In the genomic region with DNA sequence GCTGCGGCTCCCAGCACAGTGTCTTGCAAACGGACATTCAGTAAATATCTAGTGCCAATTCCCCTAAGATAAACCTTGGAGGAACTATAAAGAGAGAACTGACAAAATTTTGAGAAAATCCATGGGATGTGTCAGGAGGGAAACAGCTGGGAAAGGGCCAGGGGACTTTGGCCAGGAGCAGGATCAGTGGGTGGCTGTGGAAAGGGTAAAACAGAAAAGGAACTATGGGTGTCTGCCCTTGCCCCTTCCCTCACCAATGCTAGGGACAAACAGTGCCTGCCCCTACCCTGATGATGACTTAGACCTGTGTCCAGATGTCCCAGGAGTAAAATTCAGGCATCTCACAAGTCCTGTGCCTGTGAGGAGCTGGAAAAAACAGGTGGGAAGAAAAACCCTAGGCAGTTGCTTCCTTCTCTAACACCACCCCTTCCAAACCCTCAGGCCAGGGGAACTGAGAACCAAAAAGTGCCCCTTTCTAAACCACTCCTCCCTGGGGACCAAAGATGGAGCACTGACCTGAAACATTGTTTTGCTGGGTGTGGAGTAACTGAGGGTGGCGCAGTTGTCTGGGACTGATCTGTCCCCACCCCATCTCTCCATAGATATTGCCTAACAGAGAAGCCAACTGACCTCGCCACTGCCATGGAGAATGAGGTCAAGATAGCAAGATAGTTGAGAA, we compare ENCODE assay signal across 22 cellular contexts. TPM values are rescaled to one million over a fixed set of nuclear protein-coding genes. Genes with fewer than 3 reads are reported as not detected.
A peak's percentile ranks its signal among the peaks of the same experiment; 100 is the strongest.
DNase-seq lines count a peak whose midpoint lies in the region; ATAC-seq, FAIRE-seq and TF ChIP-seq lines count a peak whose summit lies in the region.
"Had no signal": no experiment of that assay in that cellular context is flagged by ENCODE, and none has a peak within 500 bp of the region (broad histone marks: within the 10 kb centered on the region; RNA-seq: fewer than 3 reads in every experiment).

No MANE protein-coding gene starts in this region.

- TF ChIP-seq CTCF in CD4-positive, alpha-beta T cell (IDR thresholded peaks at IDR 0.05): no peak
- TF ChIP-seq CTCF in HL-60 (IDR thresholded peaks at IDR 0.05; ENCODE audit: insufficient read depth, low read length) (no peak), GM12878 (IDR thresholded peaks at IDR 0.05 in 2 of 3, conservative IDR thresholded peaks at IDR 0.05 in 1 of 3; ENCODE audit: control insufficient read depth in 2 of 3, extremely low read depth in 1 of 3, insufficient read depth in 1 of 3, low read depth in 3 of 3, low read length in 3 of 3) (no peak)

- no peaks in the 10 kb centered on the region for H3K9me3 ChIP-seq in CD4-positive, alpha-beta T cell (ENCODE audit: control insufficient read depth, low read length)
- H3K9me3 ChIP-seq in GM12878 (replicated peaks; ENCODE audit: control insufficient read depth, insufficient read depth, low read length): peaks cover 14% of the 10 kb centered on the region; the same call in 2 of the 3 replicates
- H3K9me3 ChIP-seq in naive thymus-derived CD4-positive, alpha-beta T cell (ENCODE audit: control insufficient read depth in 2 of 3, low read length in 3 of 3): peaks cover 0 to 4% (median 0%) of the 10 kb centered on the region in 3 experiments
- H3K9me3 ChIP-seq: psoas muscle had no signal

- no peak overlapping the region for H3K4me3 Mint-ChIP-seq in CD4-positive, alpha-beta T cell
- peak overlapping the region in 4 of 10 donors; percentile 4 to 59 (median 12) for H3K4me3 Mint-ChIP-seq in naive thymus-derived CD4-positive, alpha-beta T cell
- H3K4me3 Mint-ChIP-seq: activated CD4-positive, alpha-beta memory T cell treated with anti-CD3 and anti-CD28 coated beads for 36 hours; activated naive CD4-positive, alpha-beta T cell treated with anti-CD3 and anti-CD28 coated beads for 36 hours; activated T-cell treated with anti-CD3 and anti-CD28 coated beads, Interleukin-2, amount 50 U/mL, for 4 hours had no signal

- BruUV-seq in GM12878 (replicated peaks; lab: Mats Ljungman, UMichigan): no TSS peak

- SMC1A ChIA-PET in GM12878 (lab: Charles Lee; ENCODE audit: uncharacterized antibody, unreplicated experiment): interaction anchor here (0.8 to 2.1 kb wide), 9 partner anchors 15 to 237 kb away, joined by 3 to 13 read pairs (median 3); no protein-coding TSS in a partner anchor

- H3K27ac Mint-ChIP-seq in CD4-positive, alpha-beta T cell: peak overlapping the region; percentile 53
- H3K27ac Mint-ChIP-seq in naive thymus-derived CD4-positive, alpha-beta T cell: peak overlapping the region in 6 of 9 donors; percentile 51 to 92 (median 82)
- H3K27ac Mint-ChIP-seq: activated CD4-positive, alpha-beta memory T cell treated with anti-CD3 and anti-CD28 coated beads for 36 hours; activated naive CD4-positive, alpha-beta T cell treated with anti-CD3 and anti-CD28 coated beads for 36 hours had no signal

- TF ChIP-seq POLR2A in GM12878 (IDR thresholded peaks at IDR 0.05; ENCODE audit: low read depth, low read length): no peak

- FAIRE-seq in GM12878 (lab: Jason Lieb, UNC): no peak
- FAIRE-seq: D721Med, RCC 7860, small intestine had no signal

- H3K9ac ChIP-seq in GM12878 (ENCODE audit: control insufficient read depth, insufficient read depth, low read length): no peak overlapping the region
- H3K9ac ChIP-seq: KMS-11 had no signal

- no peaks in the 10 kb centered on the region for H3K79me2 ChIP-seq in GM12878 (ENCODE audit: control insufficient read depth, insufficient read depth, low read length)

- ATAC-seq in CD4-positive, alpha-beta T cell (ENCODE audit: poor library complexity): no peak
- ATAC-seq in GM12878 (no peak), HG02588 (IDR thresholded peaks at IDR 0.05; ENCODE audit: unreplicated experiment) (no peak)
- no peak for ATAC-seq in naive thymus-derived CD4-positive, alpha-beta T cell
- ATAC-seq: activated T-cell treated with anti-CD3 and anti-CD28 coated beads, Interleukin-2, amount 50 U/mL, for 4 hours; psoas muscle had no signal

- H3K4me1 Mint-ChIP-seq in CD4-positive, alpha-beta T cell (ENCODE audit: low read depth): peaks cover 77% of the 10 kb centered on the region
- peaks cover 43 to 85% (median 75%) of the 10 kb centered on the region in 7 donors for H3K4me1 Mint-ChIP-seq in naive thymus-derived CD4-positive, alpha-beta T cell

- RAD21 ChIA-PET in GM12878 (lab: Charles Lee; ENCODE audit: unreplicated experiment): no interaction called here

- H3K36me3 ChIP-seq in GM12878 (ENCODE audit: control insufficient read depth in 2 of 2, insufficient read depth in 2 of 2, low read length in 1 of 2): no peaks in the 10 kb centered on the region
- no peaks in the 10 kb centered on the region for H3K36me3 ChIP-seq in naive thymus-derived CD4-positive, alpha-beta T cell (ENCODE audit: control insufficient read depth in 2 of 3, insufficient read depth in 3 of 3, low read length in 3 of 3)
- H3K36me3 ChIP-seq: SJSA1, WERI-Rb-1 had no signal

- TF ChIP-seq RAD21 in GM12878 (IDR thresholded peaks at IDR 0.05; ENCODE audit: insufficient read depth, low read depth, low read length): no peak

- intact Hi-C loops in CD4-positive, alpha-beta T cell (cut with DNase I, micrococcal nuclease): loop anchor here in 1 of 2 experiments (5.0 kb wide), 1 partner anchor 55 kb away; no protein-coding TSS in a partner anchor
- intact Hi-C loops in GM12878 (cut with micrococcal nuclease; ENCODE audit: unreplicated experiment): no loop called here
- intact Hi-C loops in naive thymus-derived CD4-positive, alpha-beta T cell (cut with micrococcal nuclease): no loop called here

- H3K4me3 ChIP-seq in HL-60 (replicated peaks; ENCODE audit: insufficient read depth, low read length) (no peak overlapping the region), GM12878 (no peak overlapping the region)
- no peak overlapping the region for H3K4me3 ChIP-seq in naive thymus-derived CD4-positive, alpha-beta T cell (ENCODE audit: low read length)
- H3K4me3 ChIP-seq: psoas muscle, SJSA1 had no signal

- no peak overlapping the region for H2AFZ ChIP-seq in GM12878 (ENCODE audit: control insufficient read depth, low read depth, low read length)

- peaks cover 30% of the 10 kb centered on the region for H3K4me1 ChIP-seq in GM12878 (ENCODE audit: control insufficient read depth, insufficient read depth, low read length)
- H3K4me1 ChIP-seq in naive thymus-derived CD4-positive, alpha-beta T cell (ENCODE audit: control insufficient read depth in 2 of 2, insufficient read depth in 2 of 2, low read length in 2 of 2): peaks cover 37 to 54% of the 10 kb centered on the region in 2 donors

- H3K27me3 Mint-ChIP-seq in CD4-positive, alpha-beta T cell: no peaks in the 10 kb centered on the region
- H3K27me3 Mint-ChIP-seq in naive thymus-derived CD4-positive, alpha-beta T cell: no peaks in the 10 kb centered on the region
- H3K27me3 Mint-ChIP-seq: activated CD4-positive, alpha-beta memory T cell treated with anti-CD3 and anti-CD28 coated beads for 36 hours had no signal

- no peak for TF ChIP-seq EP300 in GM12878 (IDR thresholded peaks at IDR 0.05; ENCODE audit: borderline replicate concordance in 1 of 2, control insufficient read depth in 1 of 2, low read depth in 2 of 2, low read length in 2 of 2)

- no peaks in the 10 kb centered on the region for H4K20me1 ChIP-seq in GM12878 (ENCODE audit: control insufficient read depth, insufficient read depth)

- no peaks in the 10 kb centered on the region for H3K9me3 Mint-ChIP-seq in CD4-positive, alpha-beta T cell
- peaks cover 0 to 22% (median 0%) of the 10 kb centered on the region in 11 donors for H3K9me3 Mint-ChIP-seq in naive thymus-derived CD4-positive, alpha-beta T cell

- no peak overlapping the region for H3K27ac ChIP-seq in CD4-positive, alpha-beta T cell (ENCODE audit: low read depth, low read length)
- H3K27ac ChIP-seq in HL-60 (replicated peaks): peak overlapping the region; percentile 14
- no peak overlapping the region for H3K27ac ChIP-seq in GM12878 (ENCODE audit: control insufficient read depth, insufficient read depth)
- H3K27ac ChIP-seq in naive thymus-derived CD4-positive, alpha-beta T cell (ENCODE audit: low read depth, low read length): no peak overlapping the region
- H3K27ac ChIP-seq: KMS-11, psoas muscle, SJSA1, WERI-Rb-1 had no signal

- no peak for DNase-seq in CD4-positive, alpha-beta T cell
- no peak for DNase-seq in HL-60 (ENCODE audit: low read depth in 1 of 2, low spot score in 1 of 2)
- no peak for DNase-seq in GM12878 (ENCODE audit: low read depth, low spot score)
- no peak for DNase-seq in naive thymus-derived CD4-positive, alpha-beta T cell
- DNase-seq in effector CD8-positive, alpha-beta T cell (lab: John Stamatoyannopoulos, UW): no peak
- no peak for DNase-seq in HEK293T (ENCODE audit: extremely low spot score)
- no peak for DNase-seq in GM03348 (ENCODE audit: low spot score)
- DNase-seq: activated CD4-positive, alpha-beta memory T cell treated with anti-CD3 and anti-CD28 coated beads for 36 hours; activated naive CD4-positive, alpha-beta T cell treated with anti-CD3 and anti-CD28 coated beads for 36 hours; activated T-cell treated with anti-CD3 and anti-CD28 coated beads, Interleukin-2, amount 50 U/mL, for 4 hours; NCI-H1105; NCI-H2107; NCI-H510A; psoas muscle; small intestine; stimulated activated CD4-positive, alpha-beta T cell treated with anti-CD3 and anti-CD28 coated beads, Interleukin-4, amount 100 ng/mL, for 1 hour; WERI-Rb-1 had no signal

- no peaks in the 10 kb centered on the region for H3K27me3 ChIP-seq in CD4-positive, alpha-beta T cell (ENCODE audit: control insufficient read depth, insufficient read depth, low read length)
- H3K27me3 ChIP-seq in HL-60 (ENCODE audit: insufficient read depth, poor library complexity, severe bottlenecking) (no peaks in the 10 kb centered on the region), GM12878 (replicated peaks in 1 of 2; ENCODE audit: control insufficient read depth in 2 of 2, insufficient read depth in 2 of 2, low read length in 1 of 2) (no peaks in the 10 kb centered on the region)
- H3K27me3 ChIP-seq in naive thymus-derived CD4-positive, alpha-beta T cell (ENCODE audit: control insufficient read depth in 2 of 2, insufficient read depth in 2 of 2, low read length in 2 of 2): no peaks in the 10 kb centered on the region
- H3K27me3 ChIP-seq: SJSA1 had no signal

- WGBS in GM12878 (ENCODE audit: insufficient coverage, insufficient replicate concordance, low lambda C conversion rate, missing lambda C conversion rate): 50% methylated on average over 4 of the region's 4 CpGs

- CTCF ChIA-PET in CD4-positive, alpha-beta T cell (lab: Charles Lee): interaction anchor here (1.0 kb wide), 1 partner anchor 8 kb away, joined by 3 read pairs; no protein-coding TSS in a partner anchor
- CTCF ChIA-PET in GM12878 (lab: Yijun Ruan, JAX) (interaction anchor here (1.0 to 1.6 kb wide), 3 partner anchors 67 to 238 kb away, joined by 3 to 5 read pairs (median 3); no protein-coding TSS in a partner anchor), HEK293T (lab: Yijun Ruan, JAX) (interaction anchor here (0.6 kb wide), 1 partner anchor 514 kb away, joined by 3 read pairs; no protein-coding TSS in a partner anchor)
- CTCF ChIA-PET in naive thymus-derived CD4-positive, alpha-beta T cell (lab: Charles Lee): interaction anchor here (1.2 to 1.3 kb wide), 3 partner anchors 8 to 153 kb away, joined by 3 read pairs; no protein-coding TSS in a partner anchor

- H3K36me3 Mint-ChIP-seq in CD4-positive, alpha-beta T cell (ENCODE audit: low read depth): no peaks in the 10 kb centered on the region
- H3K36me3 Mint-ChIP-seq in naive thymus-derived CD4-positive, alpha-beta T cell: peaks cover 0 to 32% (median 0%) of the 10 kb centered on the region in 5 donors
- H3K36me3 Mint-ChIP-seq: activated CD4-positive, alpha-beta memory T cell treated with anti-CD3 and anti-CD28 coated beads for 36 hours had no signal

- in situ Hi-C loops in GM12878 (cut with MboI): no loop called here

- POLR2A ChIA-PET in CD4-positive, alpha-beta T cell (lab: Charles Lee): interaction anchor here (0.7 to 1.2 kb wide), 2 partner anchors 154 to 436 kb away, joined by 3 to 7 read pairs; a partner anchor contains a TSS
- POLR2A ChIA-PET in GM12878 (lab: Charles Lee): interaction anchor here (1.0 to 1.1 kb wide), 2 partner anchors 20 to 61 kb away, joined by 3 to 6 read pairs; no protein-coding TSS in a partner anchor
- POLR2A ChIA-PET in naive thymus-derived CD4-positive, alpha-beta T cell (lab: Charles Lee): interaction anchor here (0.6 to 1.6 kb wide), 5 partner anchors 34 to 239 kb away, joined by 3 to 6 read pairs (median 4); a partner anchor contains a TSS
- POLR2A ChIA-PET in HEK293T (lab: Yijun Ruan, JAX): no interaction called here

- H3K4me2 ChIP-seq in GM12878 (ENCODE audit: control insufficient read depth, insufficient read depth): no peak overlapping the region
- H3K4me2 ChIP-seq: KMS-11 had no signal

RNA-seq across cellular contexts. Expression of a gene that starts 22.1 kb away (rescaled TPM):
- 10 to 100 TPM; 26.6 to 28.2 TPM for total RNA-seq in CD4-positive, alpha-beta T cell
- 126 and 141 TPM in 2 replicates for total RNA-seq in GM12878 (2013; cell fraction: nucleolus; rRNA removed)
- 13.6 and 15.9 TPM in 2 replicates for total RNA-seq in GM12878 (2014; rRNA removed)
- total RNA-seq in GM12878 (2014; rRNA removed; fragmentation: Illumina TruSeq; extraction: Trizol): 17.8 and 20.4 TPM in 2 replicates
- 57.7 and 64.7 TPM in 2 replicates for total RNA-seq in GM12878 (2021)
- polyA plus RNA-seq in GM12878 (2011; ENCODE audit: low read depth): 70.8 TPM
- 99.7 and 143 TPM in 2 replicates for polyA plus RNA-seq in GM12878 (2011; rRNA removed)
- 30.3 and 40.8 TPM in 2 replicates for polyA plus RNA-seq in GM12878 (2011; cell fraction: cytosol; rRNA removed)
- 41.7 and 46.0 TPM in 2 replicates for polyA plus RNA-seq in GM12878 (2011; cell fraction: nucleus; rRNA removed)
- polyA plus RNA-seq in GM12878 (2012): 47.7 and 70.7 TPM in 2 replicates
- 76.6 and 99.0 TPM in 2 replicates for polyA plus RNA-seq in GM12878 (2014; fragmentation: Illumina TruSeq; extraction: Trizol)
- 10 to 100 TPM in 1 of 2 experiments, 1 to 10 TPM in 1; 8.5 to 23.3 TPM for polyA plus RNA-seq in GM12878 (2014; fragmentation: Nextera tagmentation; extraction: Ambion mirVana)
- polyA plus RNA-seq in GM12878 (2014; rRNA removed): 29.1 and 51.4 TPM in 2 replicates
- 10 to 100 TPM; 66.1 to 67.4 TPM for polyA plus RNA-seq in GM12878 (2016; fragmentation: Nextera tagmentation; extraction: Ambion mirVana)
- 41.2 and 93.3 TPM in 2 replicates for polyA minus RNA-seq in GM12878 (2011; rRNA and poly(A)+ RNA removed)
- polyA minus RNA-seq in GM12878 (2011; cell fraction: cytosol; rRNA and poly(A)+ RNA removed): 18.4 and 19.6 TPM in 2 replicates
- polyA minus RNA-seq in GM12878 (2011; cell fraction: nucleus; rRNA and poly(A)+ RNA removed): 16.2 and 23.5 TPM in 2 replicates
- total RNA-seq in naive thymus-derived CD4-positive, alpha-beta T cell: 10 to 100 TPM; 44.9 to 85.8 (median 60.8) TPM
- 10 to 100 TPM; 77.3 to 90.2 TPM for polyA plus RNA-seq in naive thymus-derived CD4-positive, alpha-beta T cell

RNA-seq across cellular contexts. Expression of a gene that starts 58.6 kb away (rescaled TPM):
- total RNA-seq in CD4-positive, alpha-beta T cell: 1 to 10 TPM; 7.2 to 9.2 TPM
- 35.3 and 38.4 TPM in 2 replicates for total RNA-seq in GM12878 (2013; cell fraction: nucleolus; rRNA removed)
- 37.3 and 44.5 TPM in 2 replicates for total RNA-seq in GM12878 (2014; rRNA removed)
- total RNA-seq in GM12878 (2014; rRNA removed; fragmentation: Illumina TruSeq; extraction: Trizol): 30.0 and 32.4 TPM in 2 replicates
- total RNA-seq in GM12878 (2021): 22.7 and 26.9 TPM in 2 replicates
- polyA plus RNA-seq in GM12878 (2011; ENCODE audit: low read depth): 28.8 TPM
- 31.4 and 37.4 TPM in 2 replicates for polyA plus RNA-seq in GM12878 (2011; rRNA removed)
- 32.9 and 43.8 TPM in 2 replicates for polyA plus RNA-seq in GM12878 (2011; cell fraction: cytosol; rRNA removed)
- polyA plus RNA-seq in GM12878 (2011; cell fraction: nucleus; rRNA removed): 13.2 and 14.8 TPM in 2 replicates
- polyA plus RNA-seq in GM12878 (2012): 30.3 and 41.4 TPM in 2 replicates
- polyA plus RNA-seq in GM12878 (2014; fragmentation: Illumina TruSeq; extraction: Trizol): 27.3 and 37.5 TPM in 2 replicates
- 10 to 100 TPM; 15.0 to 23.3 TPM for polyA plus RNA-seq in GM12878 (2014; fragmentation: Nextera tagmentation; extraction: Ambion mirVana)
- polyA plus RNA-seq in GM12878 (2014; rRNA removed): 27.2 and 31.1 TPM in 2 replicates
- polyA plus RNA-seq in GM12878 (2016; fragmentation: Nextera tagmentation; extraction: Ambion mirVana): 10 to 100 TPM; 49.8 to 55.1 TPM
- 43.3 and 51.9 TPM in 2 replicates for polyA minus RNA-seq in GM12878 (2011; rRNA and poly(A)+ RNA removed)
- 15.5 and 18.2 TPM in 2 replicates for polyA minus RNA-seq in GM12878 (2011; cell fraction: cytosol; rRNA and poly(A)+ RNA removed)
- 8.2 and 10.6 TPM in 2 replicates for polyA minus RNA-seq in GM12878 (2011; cell fraction: nucleus; rRNA and poly(A)+ RNA removed)
- 10 to 100 TPM; 17.6 to 35.0 (median 27.2) TPM for total RNA-seq in naive thymus-derived CD4-positive, alpha-beta T cell
- polyA plus RNA-seq in naive thymus-derived CD4-positive, alpha-beta T cell: 10 to 100 TPM; 47.2 to 51.4 TPM
